ENCODE assay signal across 8 cellular contexts in genomic region chr1:5745776-5746610, GRCh38.
DNase-seq lines count a peak whose midpoint lies in the region; TF ChIP-seq lines count a peak whose summit lies in the region.

No MANE protein-coding gene starts in this region.

- TF ChIP-seq RAD21 in Ishikawa (IDR thresholded peaks at IDR 0.05; ENCODE audit: low read depth) = peak; percentile 97

- H3K36me3 ChIP-seq in SJCRH30 = no peaks in the 10 kb centered on the region

- H3K4me3 ChIP-seq in SJCRH30 = no peak overlapping the region

- H3K4me1 ChIP-seq in SJCRH30 = no peaks in the 10 kb centered on the region

- intact Hi-C loops in posterior cingulate gyrus (cut with DNase I) = loop anchor here (2.0 to 10.0 kb wide), 3 partner anchors 109 to 231 kb away; no protein-coding TSS in a partner anchor

- no peaks in the 10 kb centered on the region for H3K9me3 ChIP-seq in SJCRH30 (replicated peaks)

- H3K27ac ChIP-seq in SJCRH30 = no peak overlapping the region

- peaks cover 34% of the 10 kb centered on the region for H3K27me3 ChIP-seq in SJCRH30

- no peak for TF ChIP-seq EP300 in Ishikawa (IDR thresholded peaks at IDR 0.05; ENCODE audit: borderline replicate concordance)

- DNase-seq in NK-92 treated with Interleukin-12 subunit alpha and Interleukin-12 subunit beta, amount 100 ng/mL, for 24 hours (lab: John Stamatoyannopoulos, UW) = peak; percentile 28
- DNase-seq in NK-92 (lab: John Stamatoyannopoulos, UW; ENCODE audit: unreplicated experiment) = no peak
- peak; percentile 66 to 79 for DNase-seq in SJCRH30
- peak; percentile 17 for DNase-seq in activated gamma-delta T cell treated with anti-CD3 and anti-CD28 coated beads, Interleukin-2, amount 50 U/mL, for 16 hours (ENCODE audit: low read depth)
- DNase-seq in glomerular visceral epithelial cell (ENCODE audit: extremely low spot score) = peak; percentile 47
- DNase-seq in posterior cingulate gyrus = peak in 9 of 10 donors; percentile 63 to 96 (median 73)
- peak; percentile 80 for DNase-seq in ureter (ENCODE audit: low spot score)

TF ChIP-seq in Ishikawa, 13 proteins besides CTCF, POLR2A, EP300 and RAD21:
- TF ChIP-seq YY1 (IDR thresholded peaks at IDR 0.05; ENCODE audit: low read depth) (peak; percentile 63), EGR1 (IDR thresholded peaks at IDR 0.05) (no peak), TEAD4 (IDR thresholded peaks at IDR 0.05) (peak; percentile 23; the same call in 1 of the 2 replicates), MAX (IDR thresholded peaks at IDR 0.05) (peak; percentile 53; the same call in 1 of the 2 replicates)
